9 cellular contexts compared by ENCODE assay signal in the genomic region with DNA sequence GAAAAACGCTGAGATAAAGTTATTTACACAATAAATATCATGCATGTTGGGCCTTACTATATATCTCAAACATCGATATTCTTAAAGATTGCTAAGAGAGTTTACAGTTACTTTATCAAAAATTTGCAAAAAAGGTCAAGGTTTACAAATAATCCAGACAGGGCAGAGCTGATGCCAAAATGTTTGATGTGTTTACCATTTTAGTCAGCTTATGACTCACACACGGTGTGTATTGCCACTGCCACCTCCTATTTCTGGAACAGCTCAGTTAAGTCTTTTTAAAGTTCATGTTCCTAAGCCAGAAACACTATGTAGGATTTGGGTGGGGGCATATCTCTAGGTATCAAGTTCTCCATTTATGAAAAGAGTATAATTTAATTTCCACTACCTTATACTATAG.
DNase-seq lines count a peak whose midpoint lies in the region; ATAC-seq and TF ChIP-seq lines count a peak whose summit lies in the region.
"Had no signal": no experiment of that assay in that cellular context is flagged by ENCODE, and none has a peak within 500 bp of the region (broad histone marks: within the 10 kb centered on the region; RNA-seq: fewer than 3 reads in every experiment).

No MANE protein-coding gene starts in this region.

- 39 to 49% (median 42%) methylated on average over 3 of the region's 3 CpGs for WGBS in heart left ventricle, 4 donors

- no peak for TF ChIP-seq POLR2A in heart left ventricle (IDR thresholded peaks at IDR 0.05)

- peak overlapping the region; percentile 85 to 87 for H3K27ac Mint-ChIP-seq in activated naive CD4-positive, alpha-beta T cell treated with anti-CD3 and anti-CD28 coated beads, Interleukin-2, amount 50 U/mL, for 72 hours

- peaks cover 0 to 37% (median 13%) of the 10 kb centered on the region in 12 donors for H3K4me1 ChIP-seq in heart left ventricle

- peak; percentile 95 to 96 for ATAC-seq in activated naive CD4-positive, alpha-beta T cell treated with anti-CD3 and anti-CD28 coated beads, Interleukin-2, amount 50 U/mL, for 72 hours
- ATAC-seq in heart left ventricle: peak; percentile 84 to 94 (median 92)
- no peak for ATAC-seq in HG03342 (IDR thresholded peaks at IDR 0.05; ENCODE audit: unreplicated experiment)
- ATAC-seq in GM21423 (IDR thresholded peaks at IDR 0.05; ENCODE audit: unreplicated experiment): no peak

- H3K27ac ChIP-seq in heart left ventricle: peak overlapping the region; percentile 49 to 89 (median 76)

- H3K36me3 ChIP-seq in heart left ventricle: peaks cover 0 to 8% (median 0%) of the 10 kb centered on the region in 9 donors

- H3K36me3 Mint-ChIP-seq in activated naive CD4-positive, alpha-beta T cell treated with anti-CD3 and anti-CD28 coated beads, Interleukin-2, amount 50 U/mL, for 72 hours: peaks cover 12 to 71% of the 10 kb centered on the region in 2 donors

- intact Hi-C loops in heart left ventricle (cut with DNase I): loop anchor here in 1 of 10 donors (10.0 kb wide), 1 partner anchor 579 kb away; a partner anchor contains a TSS

- H3K9me3 Mint-ChIP-seq in activated naive CD4-positive, alpha-beta T cell treated with anti-CD3 and anti-CD28 coated beads, Interleukin-2, amount 50 U/mL, for 72 hours: no peaks in the 10 kb centered on the region

- H3K9me3 ChIP-seq in heart left ventricle: no peaks in the 10 kb centered on the region

- H3K4me3 ChIP-seq in heart left ventricle: peak overlapping the region in 2 of 12 donors; percentile 4 to 6

- no peaks in the 10 kb centered on the region for H3K27me3 ChIP-seq in heart left ventricle

- DNase-seq in stimulated activated CD4-positive, alpha-beta T cell treated with anti-CD3 and anti-CD28 coated beads, Interleukin-4, amount 100 ng/mL, for 24 hours: peak; percentile 28
- no peak for DNase-seq in stimulated activated CD4-positive, alpha-beta T cell treated with anti-CD3 and anti-CD28 coated beads, Interleukin-4, amount 100 ng/mL, for 1 hour
- DNase-seq in activated naive CD4-positive, alpha-beta T cell treated with anti-CD3 and anti-CD28 coated beads, Interleukin-2, amount 50 U/mL, for 72 hours (ENCODE audit: low spot score in 2 of 2): no peak
- peak in 4 of 5 donors; percentile 24 to 32 (median 28) for DNase-seq in heart left ventricle
- no peak for DNase-seq in NK-92 treated with Interleukin-12 subunit alpha and Interleukin-12 subunit beta, amount 100 ng/mL, for 24 hours (lab: John Stamatoyannopoulos, UW)
- no peak for DNase-seq in SHP77 treated with DMSO at 0.1 percent for 48 hours (lab: John Stamatoyannopoulos, UW)
- DNase-seq: effector CD8-positive, alpha-beta T cell had no signal

- TF ChIP-seq CTCF in heart left ventricle (IDR thresholded peaks at IDR 0.05): no peak

Comparison
In these comparisons a context has a peak if more than half of its experiments do, and no peak if none do; other contexts are left out.
1. DNase-seq: peak in stimulated activated CD4-positive, alpha-beta T cell treated with anti-CD3 and anti-CD28 coated beads, Interleukin-4, amount 100 ng/mL, for 24 hours (single experiment) and heart left ventricle (4 of 5); none in stimulated activated CD4-positive, alpha-beta T cell treated with anti-CD3 and anti-CD28 coated beads, Interleukin-4, amount 100 ng/mL, for 1 hour (single experiment), activated naive CD4-positive, alpha-beta T cell treated with anti-CD3 and anti-CD28 coated beads, Interleukin-2, amount 50 U/mL, for 72 hours (0 of 2), NK-92 treated with Interleukin-12 subunit alpha and Interleukin-12 subunit beta, amount 100 ng/mL, for 24 hours (single experiment) and SHP77 treated with DMSO at 0.1 percent for 48 hours (single experiment).
2. ATAC-seq: peak in activated naive CD4-positive, alpha-beta T cell treated with anti-CD3 and anti-CD28 coated beads, Interleukin-2, amount 50 U/mL, for 72 hours (2 of 2) and heart left ventricle (4 of 4); none in HG03342 (single experiment) and GM21423 (single experiment).